ENCODE assay signal across 14 cellular contexts in genomic region chr19:11136400-11137101, GRCh38. TPM values are rescaled to one million over a fixed set of nuclear protein-coding genes. Genes with fewer than 3 reads are reported as not detected.
DNase-seq lines count a peak whose midpoint lies in the region; ATAC-seq and TF ChIP-seq lines count a peak whose summit lies in the region.
"Had no signal": no experiment of that assay in that cellular context is flagged by ENCODE, and none has a peak within 500 bp of the region (broad histone marks: within the 10 kb centered on the region; RNA-seq: fewer than 3 reads in every experiment).

No MANE protein-coding gene starts in this region.

- DNase-seq in heart left ventricle, result no peak
- DNase-seq in Right ventricle myocardium inferior (ENCODE audit: missing footprints), result no peak
- DNase-seq in ascending aorta (ENCODE audit: low spot score in 2 of 2), result no peak
- DNase-seq in lower lobe of right lung, result no peak
- DNase-seq in uterus, result no peak
- DNase-seq in GM13977 (ENCODE audit: low spot score), result no peak
- no peak for DNase-seq in SK-N-DZ (ENCODE audit: low spot score)
- DNase-seq: DMS53, HCEC 1CT, NCI-H1436 treated with DMSO at 0.1 percent for 48 hours, NCI-H774 had no signal

- intact Hi-C loops in heart left ventricle (cut with DNase I) (loop anchor here in 9 of 10 donors (1.0 to 10.0 kb wide), 7 partner anchors 66 to 298 kb away; partner anchors contain the start of genes ODAD3 (in 1 of the 9) and PRKCSH (in 1 of the 9)), Right ventricle myocardium inferior (cut with DNase I) (loop anchor here (5.0 kb wide), 1 partner anchor 156 kb away; no protein-coding TSS in a partner anchor), ascending aorta (cut with DNase I) (no loop called here), lower lobe of right lung (cut with DNase I) (loop anchor here (5.0 kb wide), 1 partner anchor 66 kb away; no protein-coding TSS in a partner anchor), uterus (cut with DNase I; ENCODE audit: low total_unique reads) (loop anchor here (5.0 kb wide), 1 partner anchor 66 kb away; no protein-coding TSS in a partner anchor)

- ATAC-seq in heart left ventricle (no peak), Right ventricle myocardium inferior (no peak), lower lobe of right lung (peak; percentile 6 to 9), GM18520 (IDR thresholded peaks at IDR 0.05; ENCODE audit: unreplicated experiment) (no peak)
- ATAC-seq: GM12878 had no signal

- H3K9me3 ChIP-seq in heart left ventricle, result no peaks in the 10 kb centered on the region
- no peaks in the 10 kb centered on the region for H3K9me3 ChIP-seq in ascending aorta
- no peaks in the 10 kb centered on the region for H3K9me3 ChIP-seq in lower lobe of right lung
- H3K9me3 ChIP-seq in uterus, result no peaks in the 10 kb centered on the region
- H3K9me3 ChIP-seq: suprapubic skin had no signal

- no peak for TF ChIP-seq POLR2A in heart left ventricle (IDR thresholded peaks at IDR 0.05)
- no peak for TF ChIP-seq POLR2A in uterus (IDR thresholded peaks at IDR 0.05)

- no peak for TF ChIP-seq CTCF in heart left ventricle (IDR thresholded peaks at IDR 0.05)
- TF ChIP-seq CTCF in ascending aorta (IDR thresholded peaks at IDR 0.05), result no peak
- TF ChIP-seq CTCF in lower lobe of right lung (IDR thresholded peaks at IDR 0.05), result no peak
- no peak for TF ChIP-seq CTCF in uterus (IDR thresholded peaks at IDR 0.05)
- no peak for TF ChIP-seq CTCF in GM13977 (IDR thresholded peaks at IDR 0.05; ENCODE audit: extremely low read depth, insufficient read depth, missing control alignments)

- H3K27ac ChIP-seq in heart left ventricle (peak overlapping the region in 8 of 12 donors; percentile 34 to 96 (median 93)), ascending aorta (peak overlapping the region; percentile 97), lower lobe of right lung (peak overlapping the region; percentile 77), uterus (peak overlapping the region; percentile 95 to 99)

- in situ Hi-C loops in GM13977 (cut with MboI; ENCODE audit: low pct_unique_long_range_greater_than_20kb, low sequenced_read_pairs, unreplicated experiment), result no loop called here

- H3K4me1 ChIP-seq in heart left ventricle, result peaks cover 7 to 46% (median 30%) of the 10 kb centered on the region in 12 donors
- peaks cover 23 to 33% of the 10 kb centered on the region in 2 donors for H3K4me1 ChIP-seq in ascending aorta
- H3K4me1 ChIP-seq in lower lobe of right lung, result peaks cover 43% of the 10 kb centered on the region
- peaks cover 12% of the 10 kb centered on the region in 2 donors for H3K4me1 ChIP-seq in uterus

- WGBS in heart left ventricle, 4 donors, result 83 to 84% (median 83%) methylated on average over 14 of the region's 14 CpGs

- H3K4me3 ChIP-seq in heart left ventricle, result no peak overlapping the region
- no peak overlapping the region for H3K4me3 ChIP-seq in ascending aorta
- H3K4me3 ChIP-seq in lower lobe of right lung, result no peak overlapping the region
- H3K4me3 ChIP-seq in uterus, result no peak overlapping the region
- H3K4me3 ChIP-seq: GM12878 had no signal

- H3K36me3 ChIP-seq in heart left ventricle, result peaks cover 0 to 22% (median 8%) of the 10 kb centered on the region in 9 donors
- peaks cover 2 to 5% of the 10 kb centered on the region in 2 donors for H3K36me3 ChIP-seq in ascending aorta
- H3K36me3 ChIP-seq in lower lobe of right lung, result peaks cover 21% of the 10 kb centered on the region
- no peaks in the 10 kb centered on the region for H3K36me3 ChIP-seq in uterus

- no peaks in the 10 kb centered on the region for H3K27me3 ChIP-seq in heart left ventricle
- H3K27me3 ChIP-seq in ascending aorta, result no peaks in the 10 kb centered on the region
- H3K27me3 ChIP-seq in lower lobe of right lung (ENCODE audit: low read depth), result no peaks in the 10 kb centered on the region
- no peaks in the 10 kb centered on the region for H3K27me3 ChIP-seq in uterus
- H3K27me3 ChIP-seq: suprapubic skin had no signal

RNA-seq across cellular contexts. Expression of gene SPC24, which starts 19.0 kb away (rescaled TPM):
- total RNA-seq in heart left ventricle, result 10 to 100 TPM in 1 of 9 donors, 1 to 10 TPM in 8; 1.7 to 10.7 (median 5.2) TPM
- polyA plus RNA-seq in heart left ventricle, result 1 to 10 TPM; 1.4 to 3.0 TPM
- 8.6 TPM for total RNA-seq in Right ventricle myocardium inferior
- 1.1 TPM for total RNA-seq in ascending aorta
- total RNA-seq in lower lobe of right lung, result 1.8 TPM
- total RNA-seq in uterus, result 10 to 100 TPM in 1 of 4 donors, 1 to 10 TPM in 3; 1.8 to 21.8 (median 2.6) TPM
- polyA plus RNA-seq in SK-N-DZ (2014; cell fraction: cytosol; rRNA removed), result 120 and 144 TPM in 2 replicates
- polyA plus RNA-seq in SK-N-DZ (2014; cell fraction: nucleus; rRNA removed), result 99.3 and 99.7 TPM in 2 replicates

RNA-seq across cellular contexts. Expression of gene LDLR, which starts 47.3 kb away (rescaled TPM):
- total RNA-seq in heart left ventricle (10 to 100 TPM in 8 of 9 donors, 1 to 10 TPM in 1; 4.3 to 30.9 (median 19.0) TPM), Right ventricle myocardium inferior (12.8 TPM), ascending aorta (37.4 TPM), lower lobe of right lung (147 TPM), uterus (10 to 100 TPM in 3 of 4 donors, 1 to 10 TPM in 1; 7.9 to 55.3 (median 48.8) TPM)
- 10 to 100 TPM in 1 of 2 donors, 1 to 10 TPM in 1; 4.5 to 45.9 TPM for polyA plus RNA-seq in heart left ventricle
- polyA plus RNA-seq in SK-N-DZ (2014; cell fraction: cytosol; rRNA removed), result 23.7 and 27.5 TPM in 2 replicates
- polyA plus RNA-seq in SK-N-DZ (2014; cell fraction: nucleus; rRNA removed), result 14.4 and 19.8 TPM in 2 replicates

Comparison
In these comparisons a context has a peak if more than half of its experiments do, and no peak if none do; other contexts are left out.
1. ATAC-seq: peak in lower lobe of right lung (2 of 2); none in heart left ventricle (0 of 4), Right ventricle myocardium inferior (single experiment) and GM18520 (single experiment).
2. Peak in every context shown above with its lines, with median percentiles within 50 percentile points of each other: H3K27ac ChIP-seq.